In genomic region chr18:45636110-45636509, GRCh38 we compare ENCODE assay signal across 26 cellular contexts. TPM values are rescaled to one million over a fixed set of nuclear protein-coding genes. Genes with fewer than 3 reads are reported as not detected.
"Had no signal": no experiment of that assay in that cellular context is flagged by ENCODE, and none has a peak within 500 bp of the region (broad histone marks: within the 10 kb centered on the region; RNA-seq: fewer than 3 reads in every experiment).

No MANE protein-coding gene starts in this region.

- H3K4me3 ChIP-seq: breast epithelium, gastrocnemius medialis, heart left ventricle, right lobe of liver, stomach, upper lobe of right lung had no signal

- H3K9me3 ChIP-seq: breast epithelium, gastrocnemius medialis, heart left ventricle, neutrophil, right lobe of liver, stomach, upper lobe of right lung had no signal

- H3K27ac ChIP-seq: breast epithelium, gastrocnemius medialis, heart left ventricle, neutrophil, parathyroid adenoma, right lobe of liver, upper lobe of right lung had no signal

- H3K4me1 ChIP-seq: breast epithelium, parathyroid adenoma, right lobe of liver had no signal

- ATAC-seq: gastrocnemius medialis; heart left ventricle; natural killer cell; right lobe of liver; SK-N-SH treated with all-trans-retinoic acid at 6 μM for 48 hours; stimulated activated effector memory CD8-positive, alpha-beta T cell treated with anti-CD3 and anti-CD28 coated beads, Interleukin-12 subunit alpha, Interleukin-12 subunit beta, amount 100 ng/mL, for 72 hours; upper lobe of right lung had no signal

- H3K36me3 ChIP-seq: breast epithelium, gastrocnemius medialis, heart left ventricle, neutrophil, right lobe of liver, stomach, upper lobe of right lung had no signal

- DNase-seq: activated CD4-positive, CD25-positive, alpha-beta regulatory T cell treated with anti-CD3 and anti-CD28 coated beads, Interleukin-2, amount 50 U/mL, for 72 hours; activated CD8-positive, alpha-beta memory T cell treated with anti-CD3 and anti-CD28 coated beads for 24 hours; activated CD8-positive, alpha-beta memory T cell treated with anti-CD3 and anti-CD28 coated beads, Interleukin-2, amount 50 U/mL, for 48 hours; activated effector memory CD4-positive, alpha-beta T cell treated with anti-CD3 and anti-CD28 coated beads, Interleukin-2, amount 50 U/mL, for 16 hours; activated T-cell treated with anti-CD3 and anti-CD28 coated beads, Interleukin-2, amount 50 U/mL, for 48 hours; cerebellar nuclear complex; effector memory CD4-positive, alpha-beta T cell; gastrocnemius medialis; heart left ventricle; natural killer cell; small intestine; stimulated activated CD4-positive, alpha-beta T cell treated with anti-CD3 and anti-CD28 coated beads, Interleukin-4, amount 100 ng/mL, for 1 hour; stomach; T-helper 1 cell; T1000; upper lobe of right lung had no signal

- H3K27me3 ChIP-seq: breast epithelium, gastrocnemius medialis, right lobe of liver, stomach, upper lobe of right lung had no signal

RNA-seq across cellular contexts. Expression of gene SLC14A2, which starts 20.8 kb away (rescaled TPM):
- total RNA-seq: astrocyte, kidney epithelial cell, liver, temporal lobe, upper lobe of right lung had no signal
